In the genomic region with DNA sequence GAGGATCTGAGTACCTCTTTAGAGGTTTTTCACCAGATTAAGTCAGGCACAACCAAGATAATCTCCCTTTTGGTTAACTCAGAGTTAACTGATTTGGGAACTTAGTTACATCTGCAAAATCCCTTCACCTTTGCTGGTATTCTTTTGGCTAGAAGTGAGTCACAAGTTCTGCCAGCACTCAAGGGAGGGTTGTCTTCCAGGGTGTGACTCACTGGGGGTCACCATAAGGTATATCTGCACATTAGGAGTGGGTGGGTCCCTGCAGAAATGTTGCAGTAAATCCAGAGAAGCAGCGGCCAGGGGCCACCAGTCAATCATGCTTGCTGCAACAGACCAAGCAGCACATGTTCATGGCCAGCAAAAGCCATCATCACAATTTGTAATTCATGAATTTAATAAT, we compare ENCODE assay signal across 21 cellular contexts. TPM values are rescaled to one million over a fixed set of nuclear protein-coding genes. Genes with fewer than 3 reads are reported as not detected.
DNase-seq lines count a peak whose midpoint lies in the region; ATAC-seq, FAIRE-seq and TF ChIP-seq lines count a peak whose summit lies in the region.
"Had no signal": no experiment of that assay in that cellular context is flagged by ENCODE, and none has a peak within 500 bp of the region (broad histone marks: within the 10 kb centered on the region; RNA-seq: fewer than 3 reads in every experiment).

No MANE protein-coding gene starts in this region.

- no peaks in the 10 kb centered on the region for H3K9me3 ChIP-seq in Karpas-422 (ENCODE audit: low read length)
- no peaks in the 10 kb centered on the region for H3K9me3 ChIP-seq in SJCRH30 (replicated peaks)
- no peaks in the 10 kb centered on the region for H3K9me3 ChIP-seq in pancreas
- H3K9me3 ChIP-seq: thyroid gland had no signal

- no peaks in the 10 kb centered on the region for H3K9me2 ChIP-seq in Karpas-422 (replicated peaks; ENCODE audit: insufficient read depth, low read length)

- no peak for TF ChIP-seq POLR2A in H54 (IDR thresholded peaks at IDR 0.05; ENCODE audit: low read depth, low read length)

- intact Hi-C loops in pancreas (cut with DNase I) = no loop called here

- no peaks in the 10 kb centered on the region for H3K79me2 ChIP-seq in Karpas-422 (ENCODE audit: low read length)

- H3K4me3 Mint-ChIP-seq in effector memory CD8-positive, alpha-beta T cell = no peak overlapping the region
- H3K4me3 Mint-ChIP-seq: B cell had no signal

- DNase-seq in H54 (ENCODE audit: insufficient read length, low spot score) (peak; percentile 5), Karpas-422 (peak; percentile 26), bronchial epithelial cell (ENCODE audit: low read depth) (peak; percentile 77), kidney tubule cell (ENCODE audit: low spot score) (peak; percentile 26), NCI-H146 treated with DMSO at 0.1 percent for 48 hours (lab: John Stamatoyannopoulos, UW; ENCODE audit: unreplicated experiment) (no peak), SJCRH30 (no peak), pancreas (no peak)
- DNase-seq in effector memory CD8-positive, alpha-beta T cell = no peak
- DNase-seq: activated naive CD4-positive, alpha-beta T cell; effector CD4-positive, alpha-beta T cell; MM.1S; NCI-H2029 treated with DMSO at 0.1 percent for 48 hours; NCI-H510A treated with DMSO at 0.1 percent for 48 hours; OCI-M1; right cardiac atrium; stimulated activated CD4-positive, alpha-beta T cell treated with anti-CD3 and anti-CD28 coated beads, Interleukin-4, amount 100 ng/mL, for 1 hour; SW 1271; thyroid gland; WERI-Rb-1 had no signal

- H3K9ac ChIP-seq in Karpas-422 (ENCODE audit: low read length) = no peak overlapping the region

- H3K27ac Mint-ChIP-seq in effector memory CD8-positive, alpha-beta T cell = no peak overlapping the region
- H3K27ac Mint-ChIP-seq: B cell had no signal

- WGBS in pancreas, 2 donors = 94 to 96% methylated on average over 1 of the region's 1 CpG

- H3K27ac ChIP-seq in Karpas-422 (ENCODE audit: low read length) = no peak overlapping the region
- H3K27ac ChIP-seq in SJCRH30 = no peak overlapping the region
- H3K27ac ChIP-seq in pancreas = no peak overlapping the region
- H3K27ac ChIP-seq: thyroid gland, WERI-Rb-1 had no signal

- FAIRE-seq in H54 (lab: Jason Lieb, UNC) = no peak
- FAIRE-seq in bronchial epithelial cell (lab: Jason Lieb, UNC) = no peak
- FAIRE-seq in pancreas (lab: Jason Lieb, UNC) = no peak
- FAIRE-seq: D721Med had no signal

- no peak for ATAC-seq in effector memory CD8-positive, alpha-beta T cell (replicated peaks)
- no peak for ATAC-seq in pancreas
- ATAC-seq: right cardiac atrium had no signal

- no peaks in the 10 kb centered on the region for H3K4me1 ChIP-seq in Karpas-422 (ENCODE audit: low read length)
- H3K4me1 ChIP-seq in SJCRH30 = no peaks in the 10 kb centered on the region
- H3K4me1 ChIP-seq in pancreas = no peaks in the 10 kb centered on the region
- H3K4me1 ChIP-seq: thyroid gland had no signal

- TF ChIP-seq CTCF in bronchial epithelial cell (IDR thresholded peaks at IDR 0.05; ENCODE audit: insufficient read depth, low read length, severe bottlenecking) = no peak
- no peak for TF ChIP-seq CTCF in pancreas (IDR thresholded peaks at IDR 0.05)

- H3K27me3 ChIP-seq in Karpas-422 (ENCODE audit: low read length) = no peaks in the 10 kb centered on the region
- no peaks in the 10 kb centered on the region for H3K27me3 ChIP-seq in bronchial epithelial cell (ENCODE audit: control insufficient read depth, insufficient read depth, low read length)
- no peaks in the 10 kb centered on the region for H3K27me3 ChIP-seq in SJCRH30
- no peaks in the 10 kb centered on the region for H3K27me3 ChIP-seq in pancreas
- H3K27me3 ChIP-seq: thyroid gland had no signal

- H2AFZ ChIP-seq in Karpas-422 (ENCODE audit: low read length) = 0 out of 2 replicates have a peak overlapping the region, but pooled peaks have one; percentile 43

- H3K27me3 Mint-ChIP-seq in effector memory CD8-positive, alpha-beta T cell = peaks cover under 1 to 24% of the 10 kb centered on the region in 2 donors

- no peak overlapping the region for H3K4me2 ChIP-seq in Karpas-422 (ENCODE audit: low read depth, low read length, poor library complexity, severe bottlenecking)

- no peaks in the 10 kb centered on the region for H3K9me3 Mint-ChIP-seq in effector memory CD8-positive, alpha-beta T cell

- H3K4me3 ChIP-seq in Karpas-422 (ENCODE audit: low read length) (no peak overlapping the region), bronchial epithelial cell (ENCODE audit: low read depth, low read length) (no peak overlapping the region), SJCRH30 (no peak overlapping the region), pancreas (no peak overlapping the region)
- H3K4me3 ChIP-seq: thyroid gland had no signal

- no peaks in the 10 kb centered on the region for H3K36me3 Mint-ChIP-seq in effector memory CD8-positive, alpha-beta T cell (ENCODE audit: insufficient read depth)

- H3K36me3 ChIP-seq in Karpas-422 (ENCODE audit: insufficient read depth, low read length) (no peaks in the 10 kb centered on the region), bronchial epithelial cell (ENCODE audit: control insufficient read depth, insufficient read depth, low read length) (no peaks in the 10 kb centered on the region), SJCRH30 (no peaks in the 10 kb centered on the region), pancreas (no peaks in the 10 kb centered on the region)
- H3K36me3 ChIP-seq: thyroid gland, WERI-Rb-1 had no signal

- no peaks in the 10 kb centered on the region for H3K4me1 Mint-ChIP-seq in effector memory CD8-positive, alpha-beta T cell (ENCODE audit: low read depth in 2 of 2)
- H3K4me1 Mint-ChIP-seq: B cell had no signal

- no peaks in the 10 kb centered on the region for H4K20me1 ChIP-seq in Karpas-422 (ENCODE audit: insufficient read depth, low read depth, low read length)

RNA-seq across cellular contexts. Expression of a gene that starts 59.8 kb away (rescaled TPM):
- total RNA-seq in Karpas-422 (2014; rRNA removed; shearing (Covaris generic); ENCODE audit: low replicate concordance) = 20.0 and 20.8 TPM in 2 replicates
- 0.79 and 3.3 TPM in 2 replicates for total RNA-seq in bronchial epithelial cell
- 0.23 and 0.42 TPM in 2 replicates for total RNA-seq in SJCRH30 (2014; rRNA removed; shearing (Covaris generic))
- 1 to 10 TPM; 5.3 to 8.9 (median 6.5) TPM for total RNA-seq in pancreas
- polyA plus RNA-seq in pancreas = 1 to 10 TPM; 3.8 to 4.0 TPM

Comparison
In these comparisons a context has a peak if more than half of its experiments do, and no peak if none do; other contexts are left out.
1. DNase-seq: peak in H54 (single experiment), Karpas-422 (single experiment), bronchial epithelial cell (single experiment) and kidney tubule cell (single experiment); none in NCI-H146 treated with DMSO at 0.1 percent for 48 hours (single experiment), SJCRH30 (0 of 2), effector memory CD8-positive, alpha-beta T cell (0 of 3) and pancreas (0 of 6).